In genomic region chr3:191715585-191715984, GRCh38 we compare ENCODE assay signal across 2 cellular contexts.
TF ChIP-seq lines count a peak whose summit lies in the region.

No MANE protein-coding gene starts in this region.

TF ChIP-seq in GM23338, 12 proteins besides CTCF, POLR2A, EP300 and RAD21:
- TF ChIP-seq ZNF462 (CRISPR knock-in tag; IDR thresholded peaks at IDR 0.05) (no peak), STAT1 (IDR thresholded peaks at IDR 0.05; ENCODE audit: unreplicated experiment) (no peak), EZH2 (IDR thresholded peaks at IDR 0.05; ENCODE audit: low read depth, unreplicated experiment) (no peak), CREB1 (CRISPR knock-in tag; IDR thresholded peaks at IDR 0.05; ENCODE audit: low read depth) (no peak), NANOG (IDR thresholded peaks at IDR 0.05; ENCODE audit: borderline replicate concordance) (no peak), ZNF114 (CRISPR knock-in tag; IDR thresholded peaks at IDR 0.05) (no peak)

TF ChIP-seq in HCT116, 20 proteins besides CTCF, POLR2A, EP300 and RAD21 (continued from another document):
- no peak for TF ChIP-seq REST (IDR thresholded peaks at IDR 0.05; ENCODE audit: low read depth)
- TF ChIP-seq EZH2phosphoT487 (IDR thresholded peaks at IDR 0.05; ENCODE audit: borderline replicate concordance), result no peak
- no peak for TF ChIP-seq FOSL1 (IDR thresholded peaks at IDR 0.05; ENCODE audit: low read depth)
- no peak for TF ChIP-seq TCF7L2 (IDR thresholded peaks at IDR 0.05; ENCODE audit: borderline replicate concordance, extremely low read depth, insufficient read depth, insufficient read length)
- no peak for TF ChIP-seq POLR2AphosphoS5 (IDR thresholded peaks at IDR 0.05; ENCODE audit: low read depth, low read length)
- TF ChIP-seq JUND (IDR thresholded peaks at IDR 0.05), result no peak
- TF ChIP-seq SIN3A (IDR thresholded peaks at IDR 0.05; ENCODE audit: low read depth), result no peak
- no peak for TF ChIP-seq ZNF274 (IDR thresholded peaks at IDR 0.05; ENCODE audit: low read depth, low read length)
- TF ChIP-seq ZFX (IDR thresholded peaks at IDR 0.05), result no peak
- no peak for TF ChIP-seq SRF (IDR thresholded peaks at IDR 0.05; ENCODE audit: low read depth)
- no peak for TF ChIP-seq CBX3 (IDR thresholded peaks at IDR 0.05; ENCODE audit: low read depth)
- TF ChIP-seq ATF3 (IDR thresholded peaks at IDR 0.05), result no peak
